9 cellular contexts compared by ENCODE assay signal in the genomic region with DNA sequence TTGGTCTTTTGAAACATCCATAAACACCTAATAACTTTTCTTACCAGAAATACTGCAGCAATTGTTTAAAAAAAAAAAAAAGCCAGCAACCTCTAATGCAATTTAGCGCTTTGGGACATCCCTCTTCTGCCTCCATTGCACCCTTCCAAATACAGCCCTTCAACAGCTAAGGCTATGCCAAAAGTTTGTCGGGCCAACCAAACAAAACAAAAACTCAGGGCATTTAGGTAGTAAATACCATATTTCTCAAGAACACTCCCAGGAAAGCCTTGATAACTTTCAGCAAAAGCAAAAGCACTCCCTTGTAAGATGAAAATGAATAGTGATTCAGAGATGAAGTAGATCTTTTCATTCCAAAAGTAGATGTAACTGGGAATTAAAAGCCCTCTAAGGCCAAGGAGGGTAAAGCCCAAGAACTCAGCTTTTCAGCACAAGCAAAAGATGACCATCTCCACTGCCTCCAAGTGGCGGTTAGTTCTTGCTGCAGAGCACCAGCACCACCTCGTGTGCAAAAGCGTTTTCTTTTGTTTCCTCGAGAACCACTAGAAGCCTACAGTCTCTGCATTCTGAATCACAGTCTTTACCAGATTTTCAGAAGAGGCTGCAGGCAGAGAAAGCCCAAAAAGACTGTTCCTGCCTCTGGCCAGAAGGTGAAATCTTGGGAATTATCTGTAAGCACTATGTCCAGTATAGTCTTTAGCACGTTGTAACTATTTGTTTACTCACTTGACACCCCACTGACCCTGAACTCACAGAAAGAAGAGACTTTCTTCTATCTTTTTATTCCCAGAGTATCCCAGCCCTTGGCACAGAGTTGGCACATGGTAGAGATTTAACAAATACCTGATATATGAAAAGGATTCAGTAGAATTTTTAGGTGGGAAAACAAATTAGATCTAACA. TPM values are rescaled to one million over a fixed set of nuclear protein-coding genes. Genes with fewer than 3 reads are reported as not detected.
DNase-seq lines count a peak whose midpoint lies in the region; ATAC-seq and TF ChIP-seq lines count a peak whose summit lies in the region.
"Had no signal": no experiment of that assay in that cellular context is flagged by ENCODE, and none has a peak within 500 bp of the region (broad histone marks: within the 10 kb centered on the region; RNA-seq: fewer than 3 reads in every experiment).

No MANE protein-coding gene starts in this region.

- TF ChIP-seq CTCF in LNCaP clone FGC (IDR thresholded peaks at IDR 0.05; ENCODE audit: control insufficient read depth, extremely low read depth, insufficient read depth) = peak; percentile 94

- no peak overlapping the region for H3K4me3 ChIP-seq in LNCaP clone FGC (ENCODE audit: low read depth, low read length)
- no peak overlapping the region for H3K4me3 ChIP-seq in aorta (ENCODE audit: low read length in 2 of 2)

- no peaks in the 10 kb centered on the region for H3K36me3 ChIP-seq in aorta (ENCODE audit: control insufficient read depth in 1 of 2, insufficient read depth in 2 of 2, low read length in 1 of 2)

- DNase-seq in NCI-H446 (lab: John Stamatoyannopoulos, UW) (peak; percentile 7 to 61), NCI-H446 treated with DMSO at 0.1 percent for 48 hours (lab: John Stamatoyannopoulos, UW) (no peak), LNCaP clone FGC (ENCODE audit: low read depth) (peak; percentile 73), RKO (ENCODE audit: low spot score) (peak; percentile 90), dermis microvascular lymphatic vessel endothelial cell (ENCODE audit: low read depth in 2 of 2) (peak; percentile 3 to 63), medulla oblongata (ENCODE audit: extremely low spot score) (peak; percentile 77), aorta (peak in 1 of 2 donors; percentile 63)

- WGBS in aorta, 2 donors = 11 to 12% methylated on average over 7 of the region's 7 CpGs

- peaks cover 0 to 3% of the 10 kb centered on the region in 2 donors for H3K4me1 ChIP-seq in aorta (ENCODE audit: control insufficient read depth in 1 of 2, insufficient read depth in 2 of 2, low read length in 2 of 2)

- H3K9me3 ChIP-seq in aorta (ENCODE audit: control insufficient read depth, low read length) = no peaks in the 10 kb centered on the region

- no peak overlapping the region for H3K27ac ChIP-seq in aorta (ENCODE audit: low read depth in 1 of 2, low read length in 2 of 2)

- H3K27me3 ChIP-seq in aorta (ENCODE audit: control insufficient read depth in 1 of 2, insufficient read depth in 2 of 2, low read length in 1 of 2) = no peaks in the 10 kb centered on the region

- ATAC-seq in GM21786 (IDR thresholded peaks at IDR 0.05; ENCODE audit: unreplicated experiment) = peak; percentile 67
- ATAC-seq in aorta (ENCODE audit: low FRiP score) = peak; percentile 89

- intact Hi-C loops in aorta (cut with DNase I) = loop anchor here (1.0 to 5.0 kb wide), 2 partner anchors 212 to 215 kb away; no protein-coding TSS in a partner anchor

RNA-seq across cellular contexts. Expression of a gene that starts 53.1 kb away (rescaled TPM):
- not detected in 2 replicates for total RNA-seq in dermis microvascular lymphatic vessel endothelial cell
- not detected for total RNA-seq in aorta
- not detected for polyA plus RNA-seq in aorta
- total RNA-seq: CD4-positive, CD25-positive, alpha-beta regulatory T cell had no signal
- polyA plus RNA-seq: CD4-positive, CD25-positive, alpha-beta regulatory T cell had no signal
